1 cellular context compared by ENCODE assay signal in genomic region chr15:36884404-36885335, GRCh38.
TF ChIP-seq lines count a peak whose summit lies in the region.

No MANE protein-coding gene starts in this region.

TF ChIP-seq in neural cell, 6 proteins besides CTCF, POLR2A, EP300 and RAD21 (continued from another document):
- TF ChIP-seq SMC3 (conservative IDR thresholded peaks at IDR 0.05; ENCODE audit: poor library complexity) = no peak
